ENCODE assay signal across 20 cellular contexts in the genomic region with DNA sequence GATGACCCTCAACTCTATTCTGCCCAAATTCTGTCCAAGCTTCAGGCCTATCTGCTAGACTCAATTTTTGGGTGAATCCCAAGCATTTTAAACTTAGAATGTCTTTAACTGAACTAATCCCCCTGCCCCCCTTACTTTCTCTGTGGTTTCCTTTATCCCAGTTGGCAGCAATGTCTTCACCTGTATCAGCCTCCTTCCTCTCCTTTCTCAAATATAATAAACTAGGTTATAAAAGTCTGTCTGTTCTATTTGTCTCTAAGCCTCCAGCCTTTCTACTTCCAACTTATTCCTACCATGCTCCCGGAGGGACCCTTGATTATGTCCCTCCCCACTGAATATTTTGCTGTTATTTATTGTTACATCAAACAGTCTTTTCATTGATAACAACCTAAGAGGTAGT.
"Had no signal": no experiment of that assay in that cellular context is flagged by ENCODE, and none has a peak within 500 bp of the region (broad histone marks: within the 10 kb centered on the region; RNA-seq: fewer than 3 reads in every experiment).

No MANE protein-coding gene starts in this region.

- H3K4me3 ChIP-seq: K562, MG63 had no signal

- H3K27ac ChIP-seq: HL-60, KMS-11 had no signal

- DNase-seq: MG63, NCI-H1092, NCI-H1436, NCI-H187, NCI-H2029, NCI-H2081 treated with DMSO at 0.1 percent for 48 hours, NCI-H2171, NCI-H226, NCI-H446, NCI-H510A, NCI-H524 treated with DMSO at 0.1 percent for 48 hours, NCI-H69, NCI-H774, RPMI8226, SHP77, SK-N-SH had no signal

- H3K27me3 ChIP-seq: MG63 had no signal

- H3K36me3 ChIP-seq: MG63 had no signal

- H3K4me3 Mint-ChIP-seq: IgD-negative memory B cell had no signal

- H3K9ac ChIP-seq: KMS-11, SK-N-SH had no signal

- H3K9me3 ChIP-seq: SK-N-SH had no signal

- H3K4me2 ChIP-seq: KMS-11, SK-N-SH had no signal

- H3K9me2 ChIP-seq: SK-N-SH had no signal

- H3K27me3 Mint-ChIP-seq: IgD-negative memory B cell had no signal

- H3K36me3 Mint-ChIP-seq: IgD-negative memory B cell had no signal
